In genomic region chr20:19566226-19566960, GRCh38 we compare ENCODE assay signal across 18 cellular contexts.
DNase-seq lines count a peak whose midpoint lies in the region; ATAC-seq lines count a peak whose summit lies in the region.
"Had no signal": no experiment of that assay in that cellular context is flagged by ENCODE, and none has a peak within 500 bp of the region (broad histone marks: within the 10 kb centered on the region; RNA-seq: fewer than 3 reads in every experiment).

No MANE protein-coding gene starts in this region.

- no peak for ATAC-seq in GM19463 (IDR thresholded peaks at IDR 0.05; ENCODE audit: unreplicated experiment)
- ATAC-seq: activated T-cell treated with anti-CD3 and anti-CD28 coated beads, Interleukin-2, amount 50 U/mL, for 4 hours; body of pancreas; naive thymus-derived CD8-positive, alpha-beta T cell had no signal

- peak; percentile 29 for DNase-seq in HK-2 (ENCODE audit: unreplicated experiment)
- peak; percentile 91 for DNase-seq in RPMI7951 (ENCODE audit: low read depth)
- peak; percentile 12 for DNase-seq in glomerular visceral epithelial cell (ENCODE audit: extremely low spot score)
- DNase-seq in stromal cell of bone marrow (ENCODE audit: low read depth) = peak; percentile 57
- DNase-seq in activated CD4-positive, alpha-beta T cell treated with anti-CD3 and anti-CD28 coated beads, Interleukin-2, amount 50 U/mL, for 1 hour = no peak
- no peak for DNase-seq in SIG-M5 treated with dmso at 0.1 percent for 504 hours (lab: John Stamatoyannopoulos, UW; ENCODE audit: unreplicated experiment)
- DNase-seq: activated CD4-positive, alpha-beta memory T cell treated with anti-CD3 and anti-CD28 coated beads for 36 hours; activated naive CD4-positive, alpha-beta T cell treated with anti-CD3 and anti-CD28 coated beads, Interleukin-2, amount 50 U/mL, for 16 hours; activated T-cell treated with anti-CD3 and anti-CD28 coated beads, Interleukin-2, amount 50 U/mL, for 4 hours; body of pancreas; DMS 273 treated with DMSO at 0.1 percent for 48 hours; erythroblast; IMR-90; naive thymus-derived CD8-positive, alpha-beta T cell; NCI-H187 treated with DMSO at 0.1 percent for 48 hours; stimulated activated CD8-positive, alpha-beta memory T cell treated with anti-CD3 and anti-CD28 coated beads, Interleukin-4, amount 100 ng/mL, for 48 hours; SW 1271 had no signal

Comparison
In these comparisons a context has a peak if more than half of its experiments do, and no peak if none do; other contexts are left out.
1. DNase-seq: peak in HK-2 (single experiment), RPMI7951 (single experiment), glomerular visceral epithelial cell (single experiment) and stromal cell of bone marrow (single experiment); none in activated CD4-positive, alpha-beta T cell treated with anti-CD3 and anti-CD28 coated beads, Interleukin-2, amount 50 U/mL, for 1 hour (single experiment) and SIG-M5 treated with dmso at 0.1 percent for 504 hours (single experiment).